Comparison of ENCODE assay signal across 31 cellular contexts in the genomic region with DNA sequence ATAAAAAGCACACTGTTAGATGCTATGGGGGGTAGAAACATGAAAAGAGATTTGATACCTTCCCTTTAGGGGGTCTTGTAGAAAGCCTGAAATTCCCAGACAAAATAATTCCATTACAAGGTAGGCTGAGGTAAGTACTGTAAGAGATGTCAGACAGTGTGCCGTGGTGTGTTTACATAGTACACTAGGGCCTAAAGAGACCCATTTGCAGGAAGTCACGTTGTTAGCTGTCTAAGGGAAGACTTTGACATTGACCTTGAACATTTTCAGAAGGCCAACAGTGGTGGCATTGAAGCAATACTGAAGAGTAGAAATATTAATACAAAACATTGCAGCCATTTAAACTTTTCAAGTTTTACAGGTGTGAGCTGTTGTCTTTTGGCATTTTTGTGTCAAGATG. TPM values are rescaled to one million over a fixed set of nuclear protein-coding genes. Genes with fewer than 3 reads are reported as not detected.
A peak's percentile ranks its signal among the peaks of the same experiment; 100 is the strongest.
DNase-seq lines count a peak whose midpoint lies in the region; ATAC-seq, FAIRE-seq and TF ChIP-seq lines count a peak whose summit lies in the region.
"Had no signal": no experiment of that assay in that cellular context is flagged by ENCODE, and none has a peak within 500 bp of the region (broad histone marks: within the 10 kb centered on the region; RNA-seq: fewer than 3 reads in every experiment).

No MANE protein-coding gene starts in this region.

- no peak for FAIRE-seq in HepG2 (lab: Jason Lieb, UNC)
- FAIRE-seq in K562 (lab: Jason Lieb, UNC): no peak
- FAIRE-seq: A204.1, A549, D721Med had no signal

- no peaks in the 10 kb centered on the region for H3K27me3 ChIP-seq in HepG2 (ENCODE audit: control insufficient read depth in 1 of 2, insufficient read depth in 2 of 2, low read length in 2 of 2)
- H3K27me3 ChIP-seq in right lobe of liver: no peaks in the 10 kb centered on the region
- H3K27me3 ChIP-seq in K562 (ENCODE audit: control insufficient read depth in 2 of 2, insufficient read depth in 2 of 2, low read length in 2 of 2): no peaks in the 10 kb centered on the region
- no peaks in the 10 kb centered on the region for H3K27me3 ChIP-seq in heart left ventricle
- H3K27me3 ChIP-seq: BE2C; BLaER1; BLaER1 treated with 17β-estradiol and CSF1 and Interleukin-3, amounts not matched to agents 10 nM and 100 nM had no signal

- TF ChIP-seq RAD21 in HepG2 (CRISPR knock-in tag; IDR thresholded peaks at IDR 0.05): no peak
- no peak for TF ChIP-seq RAD21 in K562 (CRISPR knock-in tag; conservative IDR thresholded peaks at IDR 0.05 in 1 of 2, IDR thresholded peaks at IDR 0.05 in 1 of 2)

- intact Hi-C loops in HepG2 (cut with micrococcal nuclease; ENCODE audit: unreplicated experiment) (no loop called here), right lobe of liver (cut with DNase I) (no loop called here), K562 (cut with micrococcal nuclease) (no loop called here), heart left ventricle (cut with DNase I) (loop anchor here in 1 of 10 donors (10.0 kb wide), 1 partner anchor 578 kb away; no protein-coding TSS in a partner anchor)

- H3K79me2 ChIP-seq in HepG2 (ENCODE audit: insufficient read depth, low read length): no peaks in the 10 kb centered on the region
- H3K79me2 ChIP-seq in K562 (ENCODE audit: control insufficient read depth, insufficient read depth, low read length): no peaks in the 10 kb centered on the region

- no peaks in the 10 kb centered on the region for H3K9me3 ChIP-seq in HepG2 (ENCODE audit: low read length)
- H3K9me3 ChIP-seq in right lobe of liver: no peaks in the 10 kb centered on the region
- no peaks in the 10 kb centered on the region for H3K9me3 ChIP-seq in K562 (replicated peaks; ENCODE audit: control insufficient read depth, insufficient read depth, low read depth, low read length)
- H3K9me3 ChIP-seq in heart left ventricle: no peaks in the 10 kb centered on the region
- H3K9me3 ChIP-seq: A549; BE2C; BLaER1; BLaER1 treated with 17β-estradiol and CSF1 and Interleukin-3, amounts not matched to agents 10 nM and 100 nM; Caco-2 had no signal

- TF ChIP-seq POLR2A in HepG2 (IDR thresholded peaks at IDR 0.05; ENCODE audit: insufficient read depth in 1 of 2, low read depth in 2 of 2, low read length in 2 of 2) (no peak), right lobe of liver (IDR thresholded peaks at IDR 0.05) (no peak), K562 (conservative IDR thresholded peaks at IDR 0.05) (no peak), heart left ventricle (IDR thresholded peaks at IDR 0.05) (no peak)

- BruUV-seq in HepG2 (replicated peaks; lab: Mats Ljungman, UMichigan): no TSS peak
- BruUV-seq in K562 (replicated peaks; lab: Mats Ljungman, UMichigan): no TSS peak

- H3K4me3 ChIP-seq in HepG2 (replicated peaks in 1 of 3; ENCODE audit: insufficient read depth in 1 of 3, low read depth in 2 of 3, low read length in 3 of 3): no peak overlapping the region
- H3K4me3 ChIP-seq in right lobe of liver: no peak overlapping the region
- H3K4me3 ChIP-seq in K562: no peak overlapping the region
- H3K4me3 ChIP-seq in heart left ventricle: no peak overlapping the region
- H3K4me3 ChIP-seq: A549; BLaER1; BLaER1 treated with 17β-estradiol and CSF1 and Interleukin-3, amounts not matched to agents 10 nM and 100 nM had no signal

- H3K4me2 ChIP-seq in HepG2 (ENCODE audit: low read depth, low read length): no peak overlapping the region
- no peak overlapping the region for H3K4me2 ChIP-seq in K562 (ENCODE audit: insufficient read depth, low read length)
- H3K4me2 ChIP-seq: A549, BLaER1 had no signal

- no peak overlapping the region for H3K27ac ChIP-seq in HepG2 (ENCODE audit: extremely low read length, insufficient read depth, low read length)
- H3K27ac ChIP-seq in right lobe of liver: no peak overlapping the region
- H3K27ac ChIP-seq in K562 (ENCODE audit: extremely low read depth, low read depth, low read length): no peak overlapping the region
- H3K27ac ChIP-seq in heart left ventricle: no peak overlapping the region
- H3K27ac ChIP-seq: 22Rv1; A549; BLaER1; BLaER1 treated with 17β-estradiol and CSF1 and Interleukin-3, amounts not matched to agents 10 nM and 100 nM; C4-2B had no signal

- ATAC-seq in HepG2 (peak; percentile 40; the same call in 1 of the 3 replicates), right lobe of liver (no peak), K562 (no peak), heart left ventricle (no peak)
- ATAC-seq: A549; CD8-positive, alpha-beta T cell had no signal

- in situ Hi-C loops in HepG2 (cut with HindIII; ENCODE audit: extremely low pct_ligation_motif_present, low pct_unique_long_range_greater_than_20kb) (no loop called here), K562 (cut with MboI) (no loop called here)

- H2AFZ ChIP-seq in HepG2 (ENCODE audit: low read length) (no peak overlapping the region), K562 (ENCODE audit: low read depth, low read length) (no peak overlapping the region)

- TF ChIP-seq CTCF in HepG2 (CRISPR knock-in tag; IDR thresholded peaks at IDR 0.05): no peak
- no peak for TF ChIP-seq CTCF in right lobe of liver (IDR thresholded peaks at IDR 0.05)
- TF ChIP-seq CTCF in K562 (IDR thresholded peaks at IDR 0.05 in 2 of 3, conservative IDR thresholded peaks at IDR 0.05 in 1 of 3; ENCODE audit: insufficient read depth in 2 of 3, low read depth in 1 of 3, low read length in 3 of 3): no peak
- TF ChIP-seq CTCF in heart left ventricle (IDR thresholded peaks at IDR 0.05): no peak

- H3K36me3 ChIP-seq in HepG2 (replicated peaks in 1 of 2; ENCODE audit: control insufficient read depth in 1 of 2, insufficient read depth in 2 of 2, low read length in 2 of 2) (peaks cover 8 to 61% of the 10 kb centered on the region in 2 experiments), right lobe of liver (peaks cover 0 to 33% (median 2%) of the 10 kb centered on the region in 4 donors), K562 (ENCODE audit: control insufficient read depth, insufficient read depth, low read length) (peaks cover 60% of the 10 kb centered on the region), heart left ventricle (peaks cover 0 to 91% (median 63%) of the 10 kb centered on the region in 9 donors)
- H3K36me3 ChIP-seq: BE2C had no signal

- H3K4me1 ChIP-seq in HepG2 (ENCODE audit: insufficient read depth, low read length) (0 out of 2 replicates have a peak, but pooled peaks cover 10% of the 10 kb centered on the region), right lobe of liver (no peaks in the 10 kb centered on the region), K562 (replicated peaks in 1 of 2; ENCODE audit: control insufficient read depth in 2 of 2, insufficient read depth in 2 of 2, low read length in 2 of 2) (no peaks in the 10 kb centered on the region), heart left ventricle (peaks cover 0 to 18% (median 0%) of the 10 kb centered on the region in 12 donors)
- H3K4me1 ChIP-seq: A549, BE2C, Caco-2 had no signal

- H3K9me1 ChIP-seq in K562 (ENCODE audit: control insufficient read depth, insufficient read depth, low read length): no peaks in the 10 kb centered on the region

- peak; percentile 37 for DNase-seq in HepG2 (ENCODE audit: low spot score)
- DNase-seq in right lobe of liver: no peak
- DNase-seq in K562 (ENCODE audit: extremely low read depth in 1 of 4, low spot score in 3 of 4): no peak
- DNase-seq in heart left ventricle: no peak
- DNase-seq: 8988T; ACHN; AML-193; BE2C; C1 segment of cervical spinal cord; Caco-2; Calu3; CD4-positive, alpha-beta memory T cell; CD4-positive, alpha-beta T cell; CD4-positive, CD25-positive, alpha-beta regulatory T cell; CD8-positive, alpha-beta memory T cell; CD8-positive, alpha-beta T cell; COR-L47; DMS 273 treated with DMSO at 0.1 percent for 48 hours; DMS153; DMS53; DMS79; DMS79 treated with DMSO at 0.1 percent for 48 hours; DND-41; EL had no signal

- no peak overlapping the region for H3K9ac ChIP-seq in HepG2 (ENCODE audit: insufficient read depth, low read depth, low read length)
- H3K9ac ChIP-seq in K562 (ENCODE audit: insufficient read depth in 1 of 2, low read depth in 2 of 2, low read length in 2 of 2): no peak overlapping the region
- H3K9ac ChIP-seq: BLaER1; BLaER1 treated with 17β-estradiol and CSF1 and Interleukin-3, amounts not matched to agents 10 nM and 100 nM had no signal

- 41% methylated on average over 2 of the region's 2 CpGs for WGBS in HepG2 (ENCODE audit: low lambda C conversion rate)
- 100% methylated on average over 1 of the region's 2 CpGs for WGBS in right lobe of liver (ENCODE audit: insufficient coverage, low coverage, low lambda C conversion rate, missing lambda C conversion rate)
- WGBS in K562 (ENCODE audit: insufficient coverage, low coverage, missing lambda C conversion rate): 93% methylated on average over 2 of the region's 2 CpGs
- WGBS in heart left ventricle, 4 donors: 90 to 98% (median 94%) methylated on average over 2 of the region's 2 CpGs

- TF ChIP-seq EP300 in HepG2 (IDR thresholded peaks at IDR 0.05; ENCODE audit: low read depth in 2 of 2, low read length in 2 of 2): no peak
- no peak for TF ChIP-seq EP300 in HepG2 (CRISPR knock-in tag; IDR thresholded peaks at IDR 0.05; ENCODE audit: borderline replicate concordance)
- TF ChIP-seq EP300 in K562 (IDR thresholded peaks at IDR 0.05; ENCODE audit: low read length): no peak

- POLR2A ChIA-PET in HepG2 (lab: Yijun Ruan, JAX): no interaction called here
- POLR2A ChIA-PET in K562 (lab: Yijun Ruan, JAX): no interaction called here

- CTCF ChIA-PET in HepG2 (lab: Yijun Ruan, JAX; ENCODE audit: low intra/inter-chr PET ratio, low total read pairs) (no interaction called here), K562 (lab: Yijun Ruan, JAX; ENCODE audit: low intra/inter-chr PET ratio) (no interaction called here)

- H4K20me1 ChIP-seq in HepG2 (ENCODE audit: insufficient read depth, low read length) (peaks cover 8% of the 10 kb centered on the region; the same call in 1 of the 2 replicates), K562 (replicated peaks; ENCODE audit: control insufficient read depth, insufficient read depth, low read length) (no peaks in the 10 kb centered on the region)

RNA-seq across cellular contexts. Expression of gene EXT2, which starts 30.8 kb away (rescaled TPM):
- total RNA-seq in HepG2 (2016; rRNA removed; fragmentation: Illumina TruSeq; extraction: Trizol) (32.7 and 68.7 TPM in 2 replicates), right lobe of liver (10 to 100 TPM; 21.9 to 31.3 (median 26.9) TPM), K562 (2014; rRNA removed) (38.8 and 39.5 TPM in 2 replicates), K562 (2014; rRNA removed; fragmentation: Illumina TruSeq; extraction: Trizol) (34.0 and 37.5 TPM in 2 replicates), K562 (2015; rRNA removed; fragmentation: Illumina TruSeq; extraction: Trizol) (38.5 and 40.9 TPM in 2 replicates), K562 (2021) (43.1 and 43.2 TPM in 2 replicates), heart left ventricle (10 to 100 TPM; 24.3 to 41.9 (median 31.9) TPM)
- 8.6 and 10.8 TPM in 2 replicates for total RNA-seq in HepG2 (2016; cell fraction: cytosol; rRNA removed; fragmentation: Illumina TruSeq; extraction: Trizol; ENCODE audit: low read depth)
- 30.5 and 64.4 TPM in 2 replicates for total RNA-seq in HepG2 (2016; cell fraction: insoluble cytoplasmic fraction; rRNA removed; fragmentation: Illumina TruSeq; extraction: Trizol)
- 16.9 and 17.7 TPM in 2 replicates for total RNA-seq in HepG2 (2016; cell fraction: membrane; rRNA removed; fragmentation: Illumina TruSeq; extraction: Trizol)
- 60.9 and 75.9 TPM in 2 replicates for total RNA-seq in HepG2 (2016; cell fraction: nucleus; rRNA removed; fragmentation: Illumina TruSeq; extraction: Trizol)
- polyA plus RNA-seq in HepG2 (2011; rRNA removed) (55.0 and 61.5 TPM in 2 replicates), K562 (2011; rRNA removed) (49.2 and 52.1 TPM in 2 replicates), K562 (2014; fragmentation: Illumina TruSeq; extraction: Trizol) (35.0 and 38.1 TPM in 2 replicates), K562 (2014; fragmentation: Nextera tagmentation; extraction: Ambion mirVana) (10 to 100 TPM in 1 of 2 experiments, 1 to 10 TPM in 1; 7.5 to 13.1 TPM), K562 (2014; rRNA removed) (36.9 and 38.4 TPM in 2 replicates), heart left ventricle (10 to 100 TPM; 12.6 to 37.8 TPM)
- 53.3 and 56.3 TPM in 2 replicates for polyA plus RNA-seq in HepG2 (2011; cell fraction: cytosol; rRNA removed)
- 20.6 and 24.5 TPM in 2 replicates for polyA plus RNA-seq in HepG2 (2011; cell fraction: nucleus; rRNA removed)
- 37.3 and 38.6 TPM in 2 replicates for polyA plus RNA-seq in HepG2 (2012)
- 3.9 and 4.0 TPM in 2 replicates for polyA plus RNA-seq in HepG2 (2016; cell fraction: cytosol; fragmentation: Illumina TruSeq; extraction: Trizol; ENCODE audit: low read depth)
- polyA plus RNA-seq in HepG2 (2016; cell fraction: insoluble cytoplasmic fraction; fragmentation: Illumina TruSeq; extraction: Trizol; ENCODE audit: low read depth): 24.3 and 25.4 TPM in 2 replicates
- polyA plus RNA-seq in HepG2 (2016; cell fraction: membrane; fragmentation: Illumina TruSeq; extraction: Trizol; ENCODE audit: low read depth): 8.2 and 8.3 TPM in 2 replicates
- polyA plus RNA-seq in HepG2 (2016; cell fraction: nucleus; fragmentation: Illumina TruSeq; extraction: Trizol; ENCODE audit: insufficient read depth, low read depth): 51.5 and 55.1 TPM in 2 replicates
- 78.0 and 127 TPM in 2 replicates for polyA minus RNA-seq in HepG2 (2011; rRNA and poly(A)+ RNA removed; ENCODE audit: low replicate concordance)
- polyA minus RNA-seq in HepG2 (2011; cell fraction: cytosol; rRNA and poly(A)+ RNA removed): 45.5 and 50.2 TPM in 2 replicates
- polyA minus RNA-seq in HepG2 (2011; cell fraction: nucleus; rRNA and poly(A)+ RNA removed): 51.2 and 60.8 TPM in 2 replicates
- 100 and 105 TPM in 2 replicates for total RNA-seq in K562 (2011; cell fraction: chromatin; rRNA removed; ENCODE audit: low replicate concordance)
- 133 and 140 TPM in 2 replicates for total RNA-seq in K562 (2011; cell fraction: nucleolus; rRNA removed)
- total RNA-seq in K562 (2011; cell fraction: nucleoplasm; rRNA removed): 105 and 121 TPM in 2 replicates
- polyA plus RNA-seq in K562 (2011; cell fraction: cytosol; rRNA removed): 42.1 and 45.0 TPM in 2 replicates
- 31.6 and 38.9 TPM in 2 replicates for polyA plus RNA-seq in K562 (2011; cell fraction: nucleus; rRNA removed)
- polyA plus RNA-seq in K562 (2012): 33.7 and 39.0 TPM in 2 replicates
- polyA minus RNA-seq in K562 (2011; rRNA and poly(A)+ RNA removed): 80.3 and 83.4 TPM in 2 replicates
- 34.9 and 35.8 TPM in 2 replicates for polyA minus RNA-seq in K562 (2011; cell fraction: cytosol; rRNA and poly(A)+ RNA removed)
- 65.7 and 90.9 TPM in 2 replicates for polyA minus RNA-seq in K562 (2011; cell fraction: nucleus; rRNA and poly(A)+ RNA removed)

Comparison
In these comparisons a context has a peak if more than half of its experiments do, and no peak if none do; other contexts are left out.
1. Of the 241 proteins assayed by ChIP-seq in both HepG2 and K562: peak only in HepG2: BCL6, FOXA3, NCOR1, TBL1XR1 and THRA; only in K562: ESRRA; in both: none; in neither: 234; mixed calls (peak in some experiments, not most) for 1.